Comparison of ENCODE assay signal across 1 cellular context in genomic region chr19:6423499-6424189, GRCh38.
TF ChIP-seq lines count a peak whose summit lies in the region.

No MANE protein-coding gene starts in this region.

TF ChIP-seq in neural cell, 6 proteins besides CTCF, POLR2A, EP300 and RAD21 (continued from another document):
- TF ChIP-seq, protein P1, sequence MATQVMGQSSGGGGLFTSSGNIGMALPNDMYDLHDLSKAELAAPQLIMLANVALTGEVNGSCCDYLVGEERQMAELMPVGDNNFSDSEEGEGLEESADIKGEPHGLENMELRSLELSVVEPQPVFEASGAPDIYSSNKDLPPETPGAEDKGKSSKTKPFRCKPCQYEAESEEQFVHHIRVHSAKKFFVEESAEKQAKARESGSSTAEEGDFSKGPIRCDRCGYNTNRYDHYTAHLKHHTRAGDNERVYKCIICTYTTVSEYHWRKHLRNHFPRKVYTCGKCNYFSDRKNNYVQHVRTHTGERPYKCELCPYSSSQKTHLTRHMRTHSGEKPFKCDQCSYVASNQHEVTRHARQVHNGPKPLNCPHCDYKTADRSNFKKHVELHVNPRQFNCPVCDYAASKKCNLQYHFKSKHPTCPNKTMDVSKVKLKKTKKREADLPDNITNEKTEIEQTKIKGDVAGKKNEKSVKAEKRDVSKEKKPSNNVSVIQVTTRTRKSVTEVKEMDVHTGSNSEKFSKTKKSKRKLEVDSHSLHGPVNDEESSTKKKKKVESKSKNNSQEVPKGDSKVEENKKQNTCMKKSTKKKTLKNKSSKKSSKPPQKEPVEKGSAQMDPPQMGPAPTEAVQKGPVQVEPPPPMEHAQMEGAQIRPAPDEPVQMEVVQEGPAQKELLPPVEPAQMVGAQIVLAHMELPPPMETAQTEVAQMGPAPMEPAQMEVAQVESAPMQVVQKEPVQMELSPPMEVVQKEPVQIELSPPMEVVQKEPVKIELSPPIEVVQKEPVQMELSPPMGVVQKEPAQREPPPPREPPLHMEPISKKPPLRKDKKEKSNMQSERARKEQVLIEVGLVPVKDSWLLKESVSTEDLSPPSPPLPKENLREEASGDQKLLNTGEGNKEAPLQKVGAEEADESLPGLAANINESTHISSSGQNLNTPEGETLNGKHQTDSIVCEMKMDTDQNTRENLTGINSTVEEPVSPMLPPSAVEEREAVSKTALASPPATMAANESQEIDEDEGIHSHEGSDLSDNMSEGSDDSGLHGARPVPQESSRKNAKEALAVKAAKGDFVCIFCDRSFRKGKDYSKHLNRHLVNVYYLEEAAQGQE (IDR thresholded peaks at IDR 0.05; ENCODE audit: borderline replicate concordance): no peak
- TF ChIP-seq MXI1 (conservative IDR thresholded peaks at IDR 0.05; ENCODE audit: poor library complexity, severe bottlenecking): peak; percentile 24
